In genomic region chr10:9018161-9018843, GRCh38 we compare ENCODE assay signal across 27 cellular contexts.
A peak's percentile ranks its signal among the peaks of the same experiment; 100 is the strongest.
DNase-seq lines count a peak whose midpoint lies in the region; ATAC-seq lines count a peak whose summit lies in the region.
"Had no signal": no experiment of that assay in that cellular context is flagged by ENCODE, and none has a peak within 500 bp of the region (broad histone marks: within the 10 kb centered on the region; RNA-seq: fewer than 3 reads in every experiment).

No MANE protein-coding gene starts in this region.

- peaks cover 8% of the 10 kb centered on the region for H3K4me1 ChIP-seq in ACC112 (ENCODE audit: control insufficient read depth, insufficient read depth, low read length, unreplicated experiment)
- no peaks in the 10 kb centered on the region for H3K4me1 ChIP-seq in aorta (ENCODE audit: control insufficient read depth in 1 of 2, insufficient read depth in 2 of 2, low read length in 2 of 2)
- H3K4me1 ChIP-seq: Peyer's patch, testis had no signal

- WGBS in aorta, 2 donors = 33 to 52% methylated on average over 6 of the region's 6 CpGs

- H3K27ac ChIP-seq in ACC112 (ENCODE audit: low read depth, low read length) = no peak overlapping the region
- H3K27ac ChIP-seq in aorta (ENCODE audit: low read depth in 1 of 2, low read length in 2 of 2) = no peak overlapping the region
- H3K27ac ChIP-seq: Peyer's patch, testis, VCaP had no signal

- peaks cover 11% of the 10 kb centered on the region for H3K27me3 Mint-ChIP-seq in activated CD4-positive, alpha-beta T cell treated with anti-CD3 and anti-CD28 coated beads, Interleukin-2, amount 10 ng/mL, durations not matched to agents 24 days and 14 days
- no peaks in the 10 kb centered on the region for H3K27me3 Mint-ChIP-seq in T-helper 2 cell treated with Interferon-gamma antibody and Interleukin-4, amounts not matched to agents 5 μg/mL and 100 μg/mL, for 36 hours (ENCODE audit: low read depth)

- H3K4me3 ChIP-seq in ACC112 (ENCODE audit: low read depth, low read length) = no peak overlapping the region
- no peak overlapping the region for H3K4me3 ChIP-seq in aorta (ENCODE audit: low read length in 2 of 2)
- H3K4me3 ChIP-seq: lung, Peyer's patch, testis had no signal

- H3K36me3 ChIP-seq in ACC112 (ENCODE audit: insufficient read depth, low read length) (no peaks in the 10 kb centered on the region), aorta (ENCODE audit: control insufficient read depth in 1 of 2, insufficient read depth in 2 of 2, low read length in 1 of 2) (no peaks in the 10 kb centered on the region)
- H3K36me3 ChIP-seq: Peyer's patch had no signal

- H3K79me2 ChIP-seq in ACC112 (ENCODE audit: control insufficient read depth, insufficient read depth, low read length, unreplicated experiment) = no peaks in the 10 kb centered on the region

- intact Hi-C loops in activated CD4-positive, alpha-beta T cell treated with anti-CD3 and anti-CD28 coated beads, Interleukin-2, amount 10 ng/mL, durations not matched to agents 24 days and 14 days (cut with micrococcal nuclease) = no loop called here
- intact Hi-C loops in aorta (cut with DNase I) = no loop called here

- peak overlapping the region; percentile 85 for H2AFZ ChIP-seq in ACC112 (ENCODE audit: low read length, unreplicated experiment)

- H3K27ac Mint-ChIP-seq in activated CD4-positive, alpha-beta T cell treated with anti-CD3 and anti-CD28 coated beads, Interleukin-2, amount 10 ng/mL, durations not matched to agents 24 days and 14 days = peak overlapping the region; percentile 6
- peak overlapping the region; percentile 67 for H3K27ac Mint-ChIP-seq in T-helper 2 cell treated with Interferon-gamma antibody and Interleukin-4, amounts not matched to agents 5 μg/mL and 100 μg/mL, for 36 hours
- H3K27ac Mint-ChIP-seq: HFFc6; natural killer cell treated with Interleukin-12 subunit alpha and Interleukin-12 subunit beta and Interleukin-15 and Interleukin-18, amount 100 ng/mL, for 72 hours had no signal

- no peak for ATAC-seq in aorta (ENCODE audit: low FRiP score)
- ATAC-seq: natural killer cell treated with Interleukin-12 subunit alpha and Interleukin-12 subunit beta and Interleukin-15 and Interleukin-18, amount 100 ng/mL, for 72 hours had no signal

- peaks cover 6% of the 10 kb centered on the region for H3K4me1 Mint-ChIP-seq in activated CD4-positive, alpha-beta T cell treated with anti-CD3 and anti-CD28 coated beads, Interleukin-2, amount 10 ng/mL, durations not matched to agents 24 days and 14 days
- peaks cover 64% of the 10 kb centered on the region for H3K4me1 Mint-ChIP-seq in T-helper 2 cell treated with Interferon-gamma antibody and Interleukin-4, amounts not matched to agents 5 μg/mL and 100 μg/mL, for 36 hours (ENCODE audit: low read depth)

- H3K9me3 Mint-ChIP-seq in activated CD4-positive, alpha-beta T cell treated with anti-CD3 and anti-CD28 coated beads, Interleukin-2, amount 10 ng/mL, durations not matched to agents 24 days and 14 days = no peaks in the 10 kb centered on the region
- H3K9me3 Mint-ChIP-seq in T-helper 2 cell treated with Interferon-gamma antibody and Interleukin-4, amounts not matched to agents 5 μg/mL and 100 μg/mL, for 36 hours = no peaks in the 10 kb centered on the region
- H3K9me3 Mint-ChIP-seq: natural killer cell treated with Interleukin-12 subunit alpha and Interleukin-12 subunit beta and Interleukin-15 and Interleukin-18, amount 100 ng/mL, for 72 hours had no signal

- DNase-seq in activated CD4-positive, alpha-beta T cell treated with anti-CD3 and anti-CD28 coated beads, Interleukin-2, amount 10 ng/mL, durations not matched to agents 24 days and 14 days = no peak
- no peak for DNase-seq in activated CD4-positive, alpha-beta T cell treated with anti-CD3 and anti-CD28 coated beads, Interleukin-2, amount 50 U/mL, for 48 hours
- DNase-seq in T-helper 2 cell treated with Interferon-gamma antibody and Interleukin-4, amounts not matched to agents 5 μg/mL and 100 μg/mL, for 36 hours (ENCODE audit: low spot score) = peak; percentile 30
- peak; percentile 69 for DNase-seq in glomerular endothelial cell (ENCODE audit: extremely low read depth, low read depth, low spot score)
- DNase-seq in NCI-H345 (lab: John Stamatoyannopoulos, UW) = no peak
- DNase-seq in aorta = no peak
- no peak for DNase-seq in anterior cingulate cortex (lab: John Stamatoyannopoulos, UW)
- DNase-seq: 8988T; activated CD4-positive, alpha-beta T cell treated with anti-CD3 and anti-CD28 coated beads for 48 hours; amniotic stem cell; DMS 273 treated with DMSO at 0.1 percent for 48 hours; EL; HFFc6; hippocampal formation; NCI-H146; NCI-H446; NCI-H774; Peyer's patch; SHP77 treated with DMSO at 0.1 percent for 48 hours; stimulated activated CD4-positive, alpha-beta T cell treated with anti-CD3 and anti-CD28 coated beads, Interleukin-15, amount 100 ng/mL, for 24 hours; stimulated activated CD4-positive, alpha-beta T cell treated with anti-CD3 and anti-CD28 coated beads, Interleukin-4, amount 100 ng/mL, for 4 hours; T-helper 9 cell; testis had no signal

- no peaks in the 10 kb centered on the region for H3K36me3 Mint-ChIP-seq in activated CD4-positive, alpha-beta T cell treated with anti-CD3 and anti-CD28 coated beads, Interleukin-2, amount 10 ng/mL, durations not matched to agents 24 days and 14 days (ENCODE audit: low read depth)
- H3K36me3 Mint-ChIP-seq in T-helper 2 cell treated with Interferon-gamma antibody and Interleukin-4, amounts not matched to agents 5 μg/mL and 100 μg/mL, for 36 hours (ENCODE audit: low read depth) = peaks cover 5% of the 10 kb centered on the region
- H3K36me3 Mint-ChIP-seq: natural killer cell treated with Interleukin-12 subunit alpha and Interleukin-12 subunit beta and Interleukin-15 and Interleukin-18, amount 100 ng/mL, for 72 hours had no signal

- no peaks in the 10 kb centered on the region for H3K9me3 ChIP-seq in aorta (ENCODE audit: control insufficient read depth, low read length)
- H3K9me3 ChIP-seq: Peyer's patch, testis had no signal

- no peak overlapping the region for H3K4me3 Mint-ChIP-seq in activated CD4-positive, alpha-beta T cell treated with anti-CD3 and anti-CD28 coated beads, Interleukin-2, amount 10 ng/mL, durations not matched to agents 24 days and 14 days
- H3K4me3 Mint-ChIP-seq in T-helper 2 cell treated with Interferon-gamma antibody and Interleukin-4, amounts not matched to agents 5 μg/mL and 100 μg/mL, for 36 hours = peak overlapping the region; percentile 73
- H3K4me3 Mint-ChIP-seq: HFFc6; natural killer cell treated with Interleukin-12 subunit alpha and Interleukin-12 subunit beta and Interleukin-15 and Interleukin-18, amount 100 ng/mL, for 72 hours had no signal

- no peaks in the 10 kb centered on the region for H3K27me3 ChIP-seq in ACC112 (ENCODE audit: insufficient read depth, low read length)
- H3K27me3 ChIP-seq in aorta (ENCODE audit: control insufficient read depth in 1 of 2, insufficient read depth in 2 of 2, low read length in 1 of 2) = no peaks in the 10 kb centered on the region
- H3K27me3 ChIP-seq: Peyer's patch, testis had no signal

Comparison
In these comparisons a context has a peak if more than half of its experiments do, and no peak if none do; other contexts are left out.
1. DNase-seq: peak in T-helper 2 cell treated with Interferon-gamma antibody and Interleukin-4, amounts not matched to agents 5 μg/mL and 100 μg/mL, for 36 hours (single experiment) and glomerular endothelial cell (single experiment); none in activated CD4-positive, alpha-beta T cell treated with anti-CD3 and anti-CD28 coated beads, Interleukin-2, amount 10 ng/mL, durations not matched to agents 24 days and 14 days (single experiment), activated CD4-positive, alpha-beta T cell treated with anti-CD3 and anti-CD28 coated beads, Interleukin-2, amount 50 U/mL, for 48 hours (0 of 2), NCI-H345 (single experiment), aorta (0 of 2) and anterior cingulate cortex (0 of 58).